9 cellular contexts compared by ENCODE assay signal in the genomic region with DNA sequence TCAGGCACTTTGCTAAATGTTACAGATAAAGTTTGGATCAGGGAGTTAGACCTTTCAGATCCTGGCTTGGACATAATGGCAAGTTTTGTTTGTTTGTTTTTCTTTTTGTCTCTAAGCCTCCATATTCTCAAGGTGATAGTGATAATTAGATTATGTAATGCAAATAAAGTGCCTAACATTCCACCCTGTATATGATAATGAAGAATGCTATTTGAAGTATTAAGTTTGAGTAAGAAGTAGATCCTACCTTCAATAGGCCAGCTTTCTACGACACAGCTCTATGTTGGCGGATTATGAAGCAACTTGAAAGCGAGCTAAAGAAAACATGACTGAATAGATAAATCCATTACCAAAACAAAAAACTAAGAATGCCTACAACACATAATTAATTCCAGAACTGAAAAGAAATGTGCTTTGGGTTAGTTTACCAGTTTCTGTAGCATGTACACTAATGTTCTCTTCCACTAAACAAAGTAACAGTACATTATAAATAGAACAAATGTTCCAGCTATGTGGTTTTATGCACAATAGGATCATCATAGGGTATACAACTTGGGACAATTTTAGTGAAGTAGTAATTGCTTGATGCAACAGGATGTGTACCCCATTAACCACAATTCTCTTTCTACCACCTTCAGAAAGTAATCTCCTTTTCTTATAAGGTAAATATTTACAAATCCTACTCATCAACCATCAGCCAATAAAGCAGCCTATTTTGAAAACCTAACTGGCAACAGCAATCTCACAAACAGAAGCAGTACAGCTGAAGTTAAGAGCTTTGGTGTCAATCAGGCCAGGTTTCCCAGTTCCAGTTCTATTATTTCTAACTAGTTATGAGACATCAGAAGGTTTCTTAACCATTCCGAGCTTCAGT. TPM values are rescaled to one million over a fixed set of nuclear protein-coding genes. Genes with fewer than 3 reads are reported as not detected.
DNase-seq lines count a peak whose midpoint lies in the region; ATAC-seq and TF ChIP-seq lines count a peak whose summit lies in the region.
"Had no signal": no experiment of that assay in that cellular context is flagged by ENCODE, and none has a peak within 500 bp of the region (broad histone marks: within the 10 kb centered on the region; RNA-seq: fewer than 3 reads in every experiment).

No MANE protein-coding gene starts in this region.

- peak in 1 of 2 experiments; percentile 42 for DNase-seq in HAP-1 (ENCODE audit: low spot score in 2 of 2)
- DNase-seq in RWPE2 (ENCODE audit: low spot score): no peak
- DNase-seq in fibroblast of lung (ENCODE audit: low read depth in 2 of 2): peak in 1 of 2 donors; percentile 2
- no peak for DNase-seq in sigmoid colon
- DNase-seq in D341Med (ENCODE audit: low spot score): no peak
- DNase-seq in transverse colon: no peak
- no peak for DNase-seq in left colon
- DNase-seq in brain microvascular endothelial cell: no peak
- DNase-seq: NCI-H510A had no signal

- 90 to 91% methylated on average over 4 of the region's 4 CpGs for WGBS in sigmoid colon, 2 donors
- 89 to 94% methylated on average over 4 of the region's 4 CpGs for WGBS in transverse colon (ENCODE audit: low coverage in 1 of 2), 2 donors

- H3K36me3 ChIP-seq in HAP-1 (replicated peaks): peaks cover 14% of the 10 kb centered on the region
- peaks cover 32% of the 10 kb centered on the region for H3K36me3 ChIP-seq in RWPE2 (ENCODE audit: low read depth)
- no peaks in the 10 kb centered on the region for H3K36me3 ChIP-seq in fibroblast of lung (ENCODE audit: control insufficient read depth, insufficient read depth, low read length)
- no peaks in the 10 kb centered on the region for H3K36me3 ChIP-seq in sigmoid colon
- no peaks in the 10 kb centered on the region for H3K36me3 ChIP-seq in transverse colon
- H3K36me3 ChIP-seq in brain microvascular endothelial cell (replicated peaks): no peaks in the 10 kb centered on the region

- no peak for ATAC-seq in RWPE2 (ENCODE audit: low read depth)
- ATAC-seq in left colon: no peak

- in situ Hi-C loops in HAP-1 (cut with MboI; ENCODE audit: low sequenced_read_pairs): loop anchor here (25.0 kb wide), 1 partner anchor 304 kb away; the partner anchor contains the start of genes DLX5 and DLX6
- in situ Hi-C loops in transverse colon (cut with MboI; ENCODE audit: low pct_ligation_motif_present in 1 of 4, low pct_unique_long_range_greater_than_20kb in 1 of 4, low sequenced_read_pairs in 3 of 4): no loop called here
- in situ Hi-C loops in brain microvascular endothelial cell (cut with HindIII; ENCODE audit: low pct_ligation_motif_present, low sequenced_read_pairs): no loop called here

- no peaks in the 10 kb centered on the region for H4K20me1 ChIP-seq in fibroblast of lung (ENCODE audit: control insufficient read depth, extremely low read depth, insufficient read depth, low read length)

- no peak overlapping the region for H2AFZ ChIP-seq in fibroblast of lung (ENCODE audit: low read length)

- H3K27me3 ChIP-seq in HAP-1 (ENCODE audit: low read depth) (no peaks in the 10 kb centered on the region), RWPE2 (ENCODE audit: insufficient read depth, poor library complexity, severe bottlenecking) (no peaks in the 10 kb centered on the region), fibroblast of lung (ENCODE audit: control insufficient read depth, insufficient read depth, low read length) (no peaks in the 10 kb centered on the region), sigmoid colon (no peaks in the 10 kb centered on the region), transverse colon (no peaks in the 10 kb centered on the region), brain microvascular endothelial cell (replicated peaks) (no peaks in the 10 kb centered on the region)

- no peak overlapping the region for H3K9ac ChIP-seq in fibroblast of lung (ENCODE audit: insufficient read depth, low read length)

- H3K79me2 ChIP-seq in fibroblast of lung (ENCODE audit: control insufficient read depth, insufficient read depth, low read length): peaks cover 49% of the 10 kb centered on the region

- no peak for TF ChIP-seq CTCF in RWPE2 (IDR thresholded peaks at IDR 0.05; ENCODE audit: poor library complexity, severe bottlenecking)
- TF ChIP-seq CTCF in fibroblast of lung (conservative IDR thresholded peaks at IDR 0.05 in 1 of 2, IDR thresholded peaks at IDR 0.05 in 1 of 2; ENCODE audit: low read depth in 1 of 2, low read length in 2 of 2): no peak
- TF ChIP-seq CTCF in sigmoid colon (IDR thresholded peaks at IDR 0.05): no peak
- TF ChIP-seq CTCF in transverse colon (IDR thresholded peaks at IDR 0.05): no peak
- TF ChIP-seq CTCF in brain microvascular endothelial cell (IDR thresholded peaks at IDR 0.05; ENCODE audit: low read depth, low read length, missing control alignments): no peak

- H3K4me1 ChIP-seq in HAP-1: peaks cover 19% of the 10 kb centered on the region
- H3K4me1 ChIP-seq in RWPE2 (ENCODE audit: insufficient read depth, poor library complexity, severe bottlenecking): peaks cover 11% of the 10 kb centered on the region
- H3K4me1 ChIP-seq in fibroblast of lung (ENCODE audit: control insufficient read depth, extremely low read depth, insufficient read depth, low read length): peaks cover 7% of the 10 kb centered on the region
- peaks cover 0 to 22% (median 20%) of the 10 kb centered on the region in 4 donors for H3K4me1 ChIP-seq in sigmoid colon
- peaks cover 8 to 24% (median 19%) of the 10 kb centered on the region in 4 donors for H3K4me1 ChIP-seq in transverse colon

- H3K4me3 ChIP-seq in HAP-1: peak overlapping the region; percentile 71
- peak overlapping the region; percentile 90 for H3K4me3 ChIP-seq in RWPE2 (ENCODE audit: severe bottlenecking)
- H3K4me3 ChIP-seq in fibroblast of lung (replicated peaks in 1 of 4; ENCODE audit: control extremely low read depth in 1 of 4, insufficient read depth in 1 of 4, low read depth in 3 of 4, low read length in 4 of 4): peak overlapping the region; percentile 83 to 99 (median 92)
- H3K4me3 ChIP-seq in sigmoid colon: peak overlapping the region in 3 of 4 donors; percentile 73 to 91 (median 85)
- H3K4me3 ChIP-seq in transverse colon: peak overlapping the region in 2 of 4 donors; percentile 80 to 84
- no peak overlapping the region for H3K4me3 ChIP-seq in brain microvascular endothelial cell (ENCODE audit: low read depth, low read length)

- no peak for TF ChIP-seq POLR2A in sigmoid colon (IDR thresholded peaks at IDR 0.05)
- TF ChIP-seq POLR2A in transverse colon (IDR thresholded peaks at IDR 0.05): no peak

- intact Hi-C loops in sigmoid colon (cut with DNase I) (loop anchor here (10.0 kb wide), 1 partner anchor 393 kb away; no protein-coding TSS in a partner anchor), transverse colon (cut with DNase I; ENCODE audit: low total_unique reads) (no loop called here), left colon (cut with DNase I, micrococcal nuclease) (no loop called here)

- H3K4me2 ChIP-seq in fibroblast of lung (ENCODE audit: extremely low read depth, insufficient read depth, low read length): peak overlapping the region; percentile 89

- H3K9me3 ChIP-seq in HAP-1 (no peaks in the 10 kb centered on the region), RWPE2 (ENCODE audit: severe bottlenecking) (no peaks in the 10 kb centered on the region), fibroblast of lung (ENCODE audit: control insufficient read depth, insufficient read depth, low read depth, low read length) (no peaks in the 10 kb centered on the region), sigmoid colon (peaks cover 0 to 5% (median 0%) of the 10 kb centered on the region in 4 donors), transverse colon (no peaks in the 10 kb centered on the region)

- H3K27ac ChIP-seq in RWPE2 (ENCODE audit: poor library complexity, severe bottlenecking) (no peak overlapping the region), fibroblast of lung (ENCODE audit: insufficient read depth, low read length) (peak overlapping the region; percentile 98), sigmoid colon (no peak overlapping the region), transverse colon (no peak overlapping the region), brain microvascular endothelial cell (no peak overlapping the region)

- TF ChIP-seq EP300 in sigmoid colon (IDR thresholded peaks at IDR 0.05) (no peak), transverse colon (IDR thresholded peaks at IDR 0.05; ENCODE audit: low read depth) (no peak)

RNA-seq across cellular contexts. Expression of gene SEM1, which starts 1.5 kb away (rescaled TPM):
- total RNA-seq in fibroblast of lung: 50.8 and 52.7 TPM in 2 replicates
- 123 and 184 TPM in 2 replicates for polyA plus RNA-seq in fibroblast of lung
- polyA plus RNA-seq in fibroblast of lung (2012): 562 and 590 TPM in 2 replicates
- polyA minus RNA-seq in fibroblast of lung (ENCODE audit: low replicate concordance): 22.0 TPM in 1 of 2 replicates, not detected in the other
- total RNA-seq in sigmoid colon: 10 to 100 TPM; 16.3 to 37.0 (median 25.9) TPM
- polyA plus RNA-seq in sigmoid colon: 100 to 1,000 TPM in 1 of 3 donors, 10 to 100 TPM in 2; 86.2 to 102 (median 87.1) TPM
- 10 to 100 TPM in 3 of 4 donors, 1 to 10 TPM in 1; 3.4 to 16.2 (median 15.6) TPM for total RNA-seq in transverse colon
- 10 to 100 TPM; 38.7 to 45.8 TPM for total RNA-seq in left colon
